ENCODE assay signal across 8 cellular contexts in the genomic region with DNA sequence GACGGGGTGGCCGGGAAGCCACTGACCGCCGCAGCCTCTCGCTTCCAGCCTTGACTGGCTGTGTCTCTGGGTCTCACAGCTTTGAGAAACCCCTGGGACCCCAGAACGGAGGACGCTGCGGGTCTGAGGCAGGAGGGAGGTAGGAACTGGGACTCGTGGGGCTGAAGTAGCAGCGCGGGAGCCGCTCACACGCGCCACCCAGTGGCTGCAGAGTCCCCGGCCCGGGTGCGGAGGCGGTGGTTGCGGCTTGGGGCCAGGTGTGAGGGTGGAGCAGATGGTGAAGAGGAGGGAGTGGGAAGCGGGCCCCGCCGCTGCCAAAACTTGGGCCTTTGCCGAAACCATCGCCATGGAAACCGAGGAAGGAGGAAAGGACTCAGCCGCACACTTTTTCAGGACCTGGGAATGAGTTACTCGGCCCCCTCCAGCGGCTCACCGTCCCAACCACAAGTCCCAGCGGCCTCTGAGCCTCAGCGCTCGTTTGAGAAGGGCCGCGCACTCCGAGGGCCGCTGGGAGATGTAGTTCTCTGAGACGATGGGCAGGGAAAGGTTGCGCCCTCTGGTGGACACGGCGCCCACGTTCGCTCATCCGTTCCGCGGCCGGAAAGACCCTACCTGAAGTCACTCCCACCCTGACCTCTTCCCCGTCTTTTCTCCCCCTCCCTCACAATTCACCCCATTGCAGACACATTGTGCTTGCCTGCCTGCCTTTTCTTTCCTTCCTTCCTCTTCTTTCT. TPM values are rescaled to one million over a fixed set of nuclear protein-coding genes. Genes with fewer than 3 reads are reported as not detected.
A peak's percentile ranks its signal among the peaks of the same experiment; 100 is the strongest.
DNase-seq lines count a peak whose midpoint lies in the region; ATAC-seq, FAIRE-seq and TF ChIP-seq lines count a peak whose summit lies in the region.

No MANE protein-coding gene starts in this region.

- peaks cover 19% of the 10 kb centered on the region for H3K4me1 Mint-ChIP-seq in neural crest cell
- H3K4me1 Mint-ChIP-seq in stimulated activated naive CD8-positive, alpha-beta T cell treated with anti-CD3 and anti-CD28 coated beads, Interleukin-15, amount 100 ng/mL, for 72 hours = peaks cover 59% of the 10 kb centered on the region

- no peaks in the 10 kb centered on the region for H3K79me2 ChIP-seq in HCT116 (ENCODE audit: insufficient read depth, low read length)

- peak overlapping the region; percentile 86 for H3K4me3 Mint-ChIP-seq in neural crest cell
- peak overlapping the region; percentile 74 to 84 for H3K4me3 Mint-ChIP-seq in stimulated activated naive CD8-positive, alpha-beta T cell treated with anti-CD3 and anti-CD28 coated beads, Interleukin-15, amount 100 ng/mL, for 72 hours

- H3K27me3 ChIP-seq in HCT116 (ENCODE audit: insufficient read depth, low read length) (peaks cover 10% of the 10 kb centered on the region), MG63 (peaks cover 36% of the 10 kb centered on the region)

- no peak overlapping the region for H3K27ac Mint-ChIP-seq in neural crest cell (ENCODE audit: unreplicated experiment)
- H3K27ac Mint-ChIP-seq in stimulated activated naive CD8-positive, alpha-beta T cell treated with anti-CD3 and anti-CD28 coated beads, Interleukin-15, amount 100 ng/mL, for 72 hours = peak overlapping the region; percentile 41 to 79

- H2AFZ ChIP-seq in HCT116 (ENCODE audit: low read depth, low read length, poor library complexity, severe bottlenecking) = peak overlapping the region; percentile 85

- CTCF ChIA-PET in HCT116 (lab: Charles Lee) = interaction anchor here (1.0 to 2.1 kb wide), 6 partner anchors 9 to 218 kb away, joined by 3 to 15 read pairs (median 8); a partner anchor contains a TSS

- TF ChIP-seq CTCF in HCT116 (IDR thresholded peaks at IDR 0.05 in 2 of 3, conservative IDR thresholded peaks at IDR 0.05 in 1 of 3; ENCODE audit: borderline replicate concordance in 1 of 3, insufficient read depth in 1 of 3, low read depth in 2 of 3, low read length in 2 of 3) = peak; percentile 75 to 95 (median 88)
- peak; percentile 81 for TF ChIP-seq CTCF in fibroblast of villous mesenchyme (IDR thresholded peaks at IDR 0.05; ENCODE audit: insufficient read depth, low read depth, low read length)
- TF ChIP-seq CTCF in neural crest cell (conservative IDR thresholded peaks at IDR 0.05) = peak; percentile 87

- peaks cover 6 to 9% of the 10 kb centered on the region in 2 experiments; a peak in 2 of 4 replicates for H3K36me3 ChIP-seq in HCT116 (ENCODE audit: control insufficient read depth in 1 of 2, insufficient read depth in 2 of 2, low read length in 2 of 2)
- peaks cover 19% of the 10 kb centered on the region for H3K36me3 ChIP-seq in MG63

- peaks cover 55% of the 10 kb centered on the region for H3K27me3 Mint-ChIP-seq in neural crest cell (ENCODE audit: low read depth)
- peaks cover 43% of the 10 kb centered on the region for H3K27me3 Mint-ChIP-seq in stimulated activated naive CD8-positive, alpha-beta T cell treated with anti-CD3 and anti-CD28 coated beads, Interleukin-15, amount 100 ng/mL, for 72 hours

- intact Hi-C loops in HCT116 (cut with micrococcal nuclease) = loop anchor here (1.0 to 2.0 kb wide), 3 partner anchors 51 to 219 kb away; a partner anchor contains a TSS

- peak; percentile 78 for FAIRE-seq in G401.6 (lab: Jason Lieb, UNC)

- RAD21 ChIA-PET in HCT116 (lab: Charles Lee; ENCODE audit: low non-redundant PET in 1 of 2, low total read pairs in 2 of 2, uncharacterized antibody in 2 of 2, unreplicated experiment in 2 of 2) = interaction anchor here in 1 of 2 experiments (1.0 kb wide), 1 partner anchor 52 kb away, joined by 5 read pairs; no protein-coding TSS in a partner anchor

- no peaks in the 10 kb centered on the region for H4K20me1 ChIP-seq in HCT116 (ENCODE audit: insufficient read depth)

- peak; percentile 77 for TF ChIP-seq RAD21 in HCT116 (IDR thresholded peaks at IDR 0.05; ENCODE audit: low read depth)

- H3K9ac ChIP-seq in HCT116 (ENCODE audit: low read length) = peak overlapping the region; percentile 86

- peak; percentile 80 for ATAC-seq in HCT116
- ATAC-seq in stimulated activated naive CD8-positive, alpha-beta T cell treated with anti-CD3 and anti-CD28 coated beads, Interleukin-15, amount 100 ng/mL, for 72 hours = peak; percentile 93

- H3K36me3 Mint-ChIP-seq in neural crest cell (ENCODE audit: low read depth) = no peaks in the 10 kb centered on the region

- H3K4me2 ChIP-seq in HCT116 (ENCODE audit: low read length) = peak overlapping the region; percentile 98

- TF ChIP-seq POLR2A in HCT116 (IDR thresholded peaks at IDR 0.05; ENCODE audit: borderline replicate concordance, extremely low read depth, insufficient read depth, insufficient read length) = no peak

- no peaks in the 10 kb centered on the region for H3K9me3 ChIP-seq in HCT116 (ENCODE audit: control insufficient read depth in 1 of 2, insufficient read depth in 1 of 2, low read depth in 1 of 2, low read length in 2 of 2)
- no peaks in the 10 kb centered on the region for H3K9me3 ChIP-seq in MG63

- peaks cover 16 to 43% of the 10 kb centered on the region in 2 experiments; a peak in 3 of 4 replicates for H3K4me1 ChIP-seq in HCT116 (ENCODE audit: control insufficient read depth in 1 of 2, insufficient read depth in 2 of 2, low read length in 2 of 2)

- no peaks in the 10 kb centered on the region for H3K9me2 ChIP-seq in HCT116 (ENCODE audit: insufficient read depth)

- BruUV-seq in HCT116 (replicated peaks; lab: Mats Ljungman, UMichigan) = TSS peak; percentile 84

- no peaks in the 10 kb centered on the region for H3K9me3 Mint-ChIP-seq in neural crest cell
- no peaks in the 10 kb centered on the region for H3K9me3 Mint-ChIP-seq in stimulated activated naive CD8-positive, alpha-beta T cell treated with anti-CD3 and anti-CD28 coated beads, Interleukin-15, amount 100 ng/mL, for 72 hours

- H3K4me3 ChIP-seq in HCT116 (replicated peaks in 1 of 2; ENCODE audit: low read depth in 1 of 2, low read length in 2 of 2) (peak overlapping the region; percentile 63 to 80), MG63 (peak overlapping the region; percentile 65), fibroblast of villous mesenchyme (ENCODE audit: low read depth, low read length) (peak overlapping the region; percentile 76)

- H3K27ac ChIP-seq in HCT116 (ENCODE audit: low read depth, low read length) = peak overlapping the region; percentile 92

- POLR2A ChIA-PET in HCT116 (lab: Charles Lee) = interaction anchor here (1.0 kb wide), 2 partner anchors 9 to 10 kb away, joined by 7 to 8 read pairs; a partner anchor contains a TSS

- peak; percentile 87 for DNase-seq in HCT116 (ENCODE audit: low read depth, low spot score)
- peak; percentile 96 for DNase-seq in MG63
- peak; percentile 88 to 93 for DNase-seq in SHP77 (lab: John Stamatoyannopoulos, UW)
- peak; percentile 97 for DNase-seq in activated effector memory CD4-positive, alpha-beta T cell treated with anti-CD3 and anti-CD28 coated beads, Interleukin-2, amount 50 U/mL, for 16 hours
- DNase-seq in fibroblast of villous mesenchyme (ENCODE audit: low read depth) = peak; percentile 93
- peak; percentile 96 for DNase-seq in neural crest cell (ENCODE audit: low read depth, low spot score)
- peak; percentile 95 to 97 for DNase-seq in stimulated activated naive CD8-positive, alpha-beta T cell treated with anti-CD3 and anti-CD28 coated beads, Interleukin-15, amount 100 ng/mL, for 72 hours

TF ChIP-seq in HCT116, 20 proteins besides CTCF, POLR2A, EP300 and RAD21 (continues in another document):
- peak; percentile 41; the same call in 1 of the 2 replicates for TF ChIP-seq ZFX (IDR thresholded peaks at IDR 0.05)
- TF ChIP-seq EGR1 (IDR thresholded peaks at IDR 0.05; ENCODE audit: low read depth) = peak; percentile 98
- TF ChIP-seq, protein P1, sequence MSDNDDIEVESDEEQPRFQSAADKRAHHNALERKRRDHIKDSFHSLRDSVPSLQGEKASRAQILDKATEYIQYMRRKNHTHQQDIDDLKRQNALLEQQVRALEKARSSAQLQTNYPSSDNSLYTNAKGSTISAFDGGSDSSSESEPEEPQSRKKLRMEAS (IDR thresholded peaks at IDR 0.05) = no peak; the same call in 1 of the 2 replicates
- TF ChIP-seq, protein P2, sequence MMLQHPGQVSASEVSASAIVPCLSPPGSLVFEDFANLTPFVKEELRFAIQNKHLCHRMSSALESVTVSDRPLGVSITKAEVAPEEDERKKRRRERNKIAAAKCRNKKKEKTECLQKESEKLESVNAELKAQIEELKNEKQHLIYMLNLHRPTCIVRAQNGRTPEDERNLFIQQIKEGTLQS (IDR thresholded peaks at IDR 0.05) = no peak

RNA-seq across cellular contexts. Expression of a gene that starts 2.2 kb away (rescaled TPM):
- 1.8 TPM for total RNA-seq in HCT116 (2021; ENCODE audit: unreplicated experiment)
- polyA plus RNA-seq in HCT116 (2012) = 2.0 and 2.4 TPM in 2 replicates
- total RNA-seq in MG63 (2014; rRNA removed; shearing (Covaris generic); ENCODE audit: low replicate concordance) = not detected in 2 replicates
- total RNA-seq in fibroblast of villous mesenchyme = not detected in 2 replicates
- 0.23 TPM in 1 of 2 replicates, not detected in the other for total RNA-seq in neural crest cell

RNA-seq across cellular contexts. Expression of a gene that starts 8.1 kb away (rescaled TPM):
- 152 TPM for total RNA-seq in HCT116 (2021; ENCODE audit: unreplicated experiment)
- 165 and 183 TPM in 2 replicates for polyA plus RNA-seq in HCT116 (2012)
- total RNA-seq in MG63 (2014; rRNA removed; shearing (Covaris generic); ENCODE audit: low replicate concordance) = 121 and 144 TPM in 2 replicates
- 91.1 and 107 TPM in 2 replicates for total RNA-seq in fibroblast of villous mesenchyme
- 104 and 110 TPM in 2 replicates for total RNA-seq in neural crest cell

RNA-seq across cellular contexts. Expression of a gene that starts 9.5 kb away (rescaled TPM):
- 22.8 TPM for total RNA-seq in HCT116 (2021; ENCODE audit: unreplicated experiment)
- 22.6 and 25.5 TPM in 2 replicates for polyA plus RNA-seq in HCT116 (2012)
- total RNA-seq in MG63 (2014; rRNA removed; shearing (Covaris generic); ENCODE audit: low replicate concordance) = 86.4 and 89.0 TPM in 2 replicates
- 17.7 and 40.6 TPM in 2 replicates for total RNA-seq in fibroblast of villous mesenchyme
- total RNA-seq in neural crest cell = 51.9 and 52.7 TPM in 2 replicates

RNA-seq across cellular contexts. Expression of a gene that starts 18.3 kb away (rescaled TPM):
- 2.6 TPM for total RNA-seq in HCT116 (2021; ENCODE audit: unreplicated experiment)
- polyA plus RNA-seq in HCT116 (2012) = 3.9 and 4.9 TPM in 2 replicates
- not detected in 2 replicates for total RNA-seq in MG63 (2014; rRNA removed; shearing (Covaris generic); ENCODE audit: low replicate concordance)
- total RNA-seq in fibroblast of villous mesenchyme = not detected in 2 replicates
- not detected in 2 replicates for total RNA-seq in neural crest cell

RNA-seq across cellular contexts. Expression of a gene that starts 20.3 kb away (rescaled TPM):
- 9.5 TPM for total RNA-seq in HCT116 (2021; ENCODE audit: unreplicated experiment)
- polyA plus RNA-seq in HCT116 (2012) = 2.8 and 4.4 TPM in 2 replicates
- not detected in 2 replicates for total RNA-seq in MG63 (2014; rRNA removed; shearing (Covaris generic); ENCODE audit: low replicate concordance)
- not detected in 2 replicates for total RNA-seq in fibroblast of villous mesenchyme
- not detected in 2 replicates for total RNA-seq in neural crest cell

Comparison
In these comparisons a context has a peak if more than half of its experiments do, and no peak if none do; other contexts are left out.
1. Peak in every context shown above with its lines: DNase-seq, ATAC-seq, H3K4me3 ChIP-seq and H3K27ac ChIP-seq.